ENCODE assay signal across 21 cellular contexts in genomic region chr10:99529483-99530107, GRCh38. TPM values are rescaled to one million over a fixed set of nuclear protein-coding genes. Genes with fewer than 3 reads are reported as not detected.
DNase-seq lines count a peak whose midpoint lies in the region; ATAC-seq, FAIRE-seq and TF ChIP-seq lines count a peak whose summit lies in the region.
"Had no signal": no experiment of that assay in that cellular context is flagged by ENCODE, and none has a peak within 500 bp of the region (broad histone marks: within the 10 kb centered on the region; RNA-seq: fewer than 3 reads in every experiment).

No MANE protein-coding gene starts in this region.

- H3K36me3 ChIP-seq in K562 (ENCODE audit: control insufficient read depth, insufficient read depth, low read length) (no peaks in the 10 kb centered on the region), muscle layer of colon (ENCODE audit: insufficient read depth, low read length) (no peaks in the 10 kb centered on the region), stomach (no peaks in the 10 kb centered on the region)
- H3K36me3 ChIP-seq: MG63, thyroid gland had no signal

- 31% methylated on average over 16 of the region's 22 CpGs for whole genome bisulfite sequencing in K562 (ENCODE audit: insufficient coverage, low coverage, missing lambda C conversion rate)
- WGBS in stomach, 5 donors, result 14 to 19% (median 16%) methylated on average over 20 to 22 of the region's 22 CpGs

- H3K9me3 ChIP-seq in K562 (replicated peaks; ENCODE audit: control insufficient read depth, insufficient read depth, low read depth, low read length), result no peaks in the 10 kb centered on the region; the same call in 1 of the 2 replicates
- H3K9me3 ChIP-seq in muscle layer of colon (ENCODE audit: low read length), result no peaks in the 10 kb centered on the region
- no peaks in the 10 kb centered on the region for H3K9me3 ChIP-seq in stomach
- H3K9me3 ChIP-seq: MG63, thyroid gland had no signal

- TF ChIP-seq EP300 in K562 (IDR thresholded peaks at IDR 0.05; ENCODE audit: low read length), result no peak
- no peak for TF ChIP-seq EP300 in stomach (IDR thresholded peaks at IDR 0.05)

- H3K9me3 Mint-ChIP-seq in activated naive CD8-positive, alpha-beta T cell (ENCODE audit: low read depth), result no peaks in the 10 kb centered on the region
- H3K9me3 Mint-ChIP-seq in activated naive CD8-positive, alpha-beta T cell treated with anti-CD3 and anti-CD28 coated beads for 36 hours, result peaks cover 5% of the 10 kb centered on the region

- peaks cover 0 to 29% of the 10 kb centered on the region in 2 experiments; a peak in 2 of 5 replicates for H3K4me1 ChIP-seq in K562 (replicated peaks in 1 of 2; ENCODE audit: control insufficient read depth in 2 of 2, insufficient read depth in 2 of 2, low read length in 2 of 2)
- H3K4me1 ChIP-seq in muscle layer of colon (ENCODE audit: insufficient read depth, low read length), result peaks cover 30% of the 10 kb centered on the region
- H3K4me1 ChIP-seq in stomach, result peaks cover 7 to 50% (median 32%) of the 10 kb centered on the region in 4 donors

- no TSS peak for BruUV-seq in K562 (replicated peaks; lab: Mats Ljungman, UMichigan)

- no peak for DNase-seq in activated naive CD8-positive, alpha-beta T cell treated with anti-CD3 and anti-CD28 coated beads for 36 hours
- DNase-seq in K562 (ENCODE audit: extremely low read depth in 1 of 4, low spot score in 3 of 4) (no peak), stomach (no peak), NCI-H82 (lab: John Stamatoyannopoulos, UW) (no peak)
- no peak for DNase-seq in stimulated activated naive CD4-positive, alpha-beta T cell (lab: John Stamatoyannopoulos, UW)
- DNase-seq in stimulated activated CD4-positive, alpha-beta T cell treated with anti-CD3 and anti-CD28 coated beads, Interleukin-12 subunit alpha, Interleukin-12 subunit beta, amount 100 ng/mL, for 4 hours, result no peak
- DNase-seq: activated CD4-positive, alpha-beta T cell treated with anti-CD3 and anti-CD28 coated beads, Interleukin-2, amount 50 U/mL, for 48 hours; activated T-cell treated with anti-CD3 and anti-CD28 coated beads, Interleukin-2, amount 50 U/mL, for 1 hour; cerebellar nuclear complex; MG63; NCI-H187; PC-3; stimulated activated CD4-positive, alpha-beta T cell treated with anti-CD3 and anti-CD28 coated beads, Interleukin-4, amount 100 ng/mL, for 1 hour; stimulated activated CD8-positive, alpha-beta memory T cell treated with anti-CD3 and anti-CD28 coated beads, Interleukin-4, amount 100 ng/mL, for 48 hours; thyroid gland had no signal

- peaks cover 3% of the 10 kb centered on the region for H3K36me3 Mint-ChIP-seq in activated naive CD8-positive, alpha-beta T cell
- peaks cover 2% of the 10 kb centered on the region for H3K36me3 Mint-ChIP-seq in activated naive CD8-positive, alpha-beta T cell treated with anti-CD3 and anti-CD28 coated beads for 36 hours

- intact Hi-C loops in K562 (cut with micrococcal nuclease), result no loop called here
- intact Hi-C loops in stomach (cut with DNase I; ENCODE audit: low total_unique reads), result no loop called here

- H3K9ac ChIP-seq in K562 (ENCODE audit: insufficient read depth in 1 of 2, low read depth in 2 of 2, low read length in 2 of 2) (no peak overlapping the region), muscle layer of colon (ENCODE audit: low read length) (peak overlapping the region; percentile 97)

- H3K27me3 ChIP-seq in K562 (ENCODE audit: control insufficient read depth in 2 of 2, insufficient read depth in 2 of 2, low read length in 2 of 2), result peaks cover 25 to 69% of the 10 kb centered on the region in 2 experiments; a peak in 4 of 5 replicates
- H3K27me3 ChIP-seq in muscle layer of colon (ENCODE audit: control insufficient read depth in 1 of 2, insufficient read depth in 2 of 2, low read length in 2 of 2), result peaks cover 0 to 13% of the 10 kb centered on the region in 2 donors
- H3K27me3 ChIP-seq in stomach, result peaks cover 57 to 100% (median 94%) of the 10 kb centered on the region in 3 donors
- H3K27me3 ChIP-seq: MG63 had no signal

- in situ Hi-C loops in K562 (cut with MboI), result no loop called here

- H3K27ac Mint-ChIP-seq in activated naive CD8-positive, alpha-beta T cell, result no peak overlapping the region
- no peak overlapping the region for H3K27ac Mint-ChIP-seq in activated naive CD8-positive, alpha-beta T cell treated with anti-CD3 and anti-CD28 coated beads for 36 hours

- POLR2A ChIA-PET in K562 (lab: Yijun Ruan, JAX), result no interaction called here

- H3K4me3 ChIP-seq in K562, result no peak overlapping the region
- H3K4me3 ChIP-seq in muscle layer of colon (ENCODE audit: low read depth in 1 of 2, low read length in 2 of 2), result peak overlapping the region; percentile 79 to 95
- no peak overlapping the region for H3K4me3 ChIP-seq in stomach
- H3K4me3 ChIP-seq: MG63, thyroid gland had no signal

- 0 out of 2 replicates have a peak, but pooled peaks cover 3% of the 10 kb centered on the region for H4K20me1 ChIP-seq in K562 (replicated peaks; ENCODE audit: control insufficient read depth, insufficient read depth, low read length)

- H3K9me1 ChIP-seq in K562 (ENCODE audit: control insufficient read depth, insufficient read depth, low read length), result no peaks in the 10 kb centered on the region

- FAIRE-seq in K562 (lab: Jason Lieb, UNC), result no peak
- FAIRE-seq: frontal cortex, HepG2 had no signal

- peak overlapping the region; percentile 4 for H3K4me3 Mint-ChIP-seq in activated naive CD8-positive, alpha-beta T cell
- no peak overlapping the region for H3K4me3 Mint-ChIP-seq in activated naive CD8-positive, alpha-beta T cell treated with anti-CD3 and anti-CD28 coated beads for 36 hours

- ATAC-seq in K562, result no peak
- ATAC-seq: HepG2, PC-3, sciatic nerve had no signal

- no peaks in the 10 kb centered on the region for H3K79me2 ChIP-seq in K562 (ENCODE audit: control insufficient read depth, insufficient read depth, low read length)

- no peak for TF ChIP-seq RAD21 in K562 (CRISPR knock-in tag; conservative IDR thresholded peaks at IDR 0.05 in 1 of 2, IDR thresholded peaks at IDR 0.05 in 1 of 2)

- CTCF ChIA-PET in K562 (lab: Yijun Ruan, JAX; ENCODE audit: low intra/inter-chr PET ratio), result no interaction called here

- H3K27ac ChIP-seq in K562 (ENCODE audit: extremely low read depth, low read depth, low read length), result no peak overlapping the region
- H3K27ac ChIP-seq in muscle layer of colon (ENCODE audit: low read depth, low read length), result peak overlapping the region; percentile 95
- H3K27ac ChIP-seq in stomach, result peak overlapping the region; percentile 23 to 65 (median 47)
- H3K27ac ChIP-seq: thyroid gland had no signal

- H2AFZ ChIP-seq in K562 (ENCODE audit: low read depth, low read length), result no peak overlapping the region

- peaks cover 71% of the 10 kb centered on the region for H3K27me3 Mint-ChIP-seq in activated naive CD8-positive, alpha-beta T cell
- peaks cover 99% of the 10 kb centered on the region for H3K27me3 Mint-ChIP-seq in activated naive CD8-positive, alpha-beta T cell treated with anti-CD3 and anti-CD28 coated beads for 36 hours

- TF ChIP-seq POLR2A in K562 (conservative IDR thresholded peaks at IDR 0.05), result no peak
- TF ChIP-seq POLR2A in stomach (IDR thresholded peaks at IDR 0.05), result no peak

- no peak overlapping the region for H3K4me2 ChIP-seq in K562 (ENCODE audit: insufficient read depth, low read length)

- no peak for TF ChIP-seq CTCF in K562 (IDR thresholded peaks at IDR 0.05 in 2 of 3, conservative IDR thresholded peaks at IDR 0.05 in 1 of 3; ENCODE audit: insufficient read depth in 2 of 3, low read depth in 1 of 3, low read length in 3 of 3)
- TF ChIP-seq CTCF in stomach (IDR thresholded peaks at IDR 0.05), result no peak

- H3K4me1 Mint-ChIP-seq in activated naive CD8-positive, alpha-beta T cell (ENCODE audit: low read depth), result peaks cover 56% of the 10 kb centered on the region
- H3K4me1 Mint-ChIP-seq in activated naive CD8-positive, alpha-beta T cell treated with anti-CD3 and anti-CD28 coated beads for 36 hours, result peaks cover 28% of the 10 kb centered on the region

TF ChIP-seq in K562, 482 proteins besides CTCF, POLR2A, EP300 and RAD21 (continues in another document):
- TF ChIP-seq, protein P1, sequence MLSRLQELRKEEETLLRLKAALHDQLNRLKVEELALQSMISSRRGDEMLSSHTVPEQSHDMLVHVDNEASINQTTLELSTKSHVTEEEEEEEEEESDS (CRISPR knock-in tag; IDR thresholded peaks at IDR 0.05), result no peak
- TF ChIP-seq, protein P2, sequence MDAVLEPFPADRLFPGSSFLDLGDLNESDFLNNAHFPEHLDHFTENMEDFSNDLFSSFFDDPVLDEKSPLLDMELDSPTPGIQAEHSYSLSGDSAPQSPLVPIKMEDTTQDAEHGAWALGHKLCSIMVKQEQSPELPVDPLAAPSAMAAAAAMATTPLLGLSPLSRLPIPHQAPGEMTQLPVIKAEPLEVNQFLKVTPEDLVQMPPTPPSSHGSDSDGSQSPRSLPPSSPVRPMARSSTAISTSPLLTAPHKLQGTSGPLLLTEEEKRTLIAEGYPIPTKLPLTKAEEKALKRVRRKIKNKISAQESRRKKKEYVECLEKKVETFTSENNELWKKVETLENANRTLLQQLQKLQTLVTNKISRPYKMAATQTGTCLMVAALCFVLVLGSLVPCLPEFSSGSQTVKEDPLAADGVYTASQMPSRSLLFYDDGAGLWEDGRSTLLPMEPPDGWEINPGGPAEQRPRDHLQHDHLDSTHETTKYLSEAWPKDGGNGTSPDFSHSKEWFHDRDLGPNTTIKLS (IDR thresholded peaks at IDR 0.05; ENCODE audit: borderline replicate concordance, low read depth), result no peak
- peak; percentile 2 for TF ChIP-seq ZFP36 (IDR thresholded peaks at IDR 0.05; ENCODE audit: low read depth, low read length, partially characterized antibody)

RNA-seq across cellular contexts. Expression of gene NKX2-3, which starts 3.1 kb away (rescaled TPM):
- total RNA-seq in activated naive CD8-positive, alpha-beta T cell treated with anti-CD3 and anti-CD28 coated beads for 36 hours, result not detected
- not detected in 2 replicates for total RNA-seq in K562 (2011; cell fraction: chromatin; rRNA removed; ENCODE audit: low replicate concordance)
- not detected in 2 replicates for total RNA-seq in K562 (2011; cell fraction: nucleolus; rRNA removed)
- not detected in 2 replicates for total RNA-seq in K562 (2011; cell fraction: nucleoplasm; rRNA removed)
- total RNA-seq in K562 (2014; rRNA removed), result not detected in 2 replicates
- not detected in 2 replicates for total RNA-seq in K562 (2014; rRNA removed; fragmentation: Illumina TruSeq; extraction: Trizol)
- total RNA-seq in K562 (2015; rRNA removed; fragmentation: Illumina TruSeq; extraction: Trizol), result not detected in 2 replicates
- total RNA-seq in K562 (2021), result not detected in 2 replicates
- not detected in 2 replicates for polyA plus RNA-seq in K562 (2011; rRNA removed)
- not detected in 2 replicates for polyA plus RNA-seq in K562 (2011; cell fraction: cytosol; rRNA removed)
- polyA plus RNA-seq in K562 (2011; cell fraction: nucleus; rRNA removed), result not detected in 2 replicates
- not detected in 2 replicates for polyA plus RNA-seq in K562 (2012)
- not detected in 2 replicates for polyA plus RNA-seq in K562 (2014; fragmentation: Illumina TruSeq; extraction: Trizol)
- polyA plus RNA-seq in K562 (2014; fragmentation: Nextera tagmentation; extraction: Ambion mirVana), result not detected
- not detected in 2 replicates for polyA plus RNA-seq in K562 (2014; rRNA removed)
- not detected in 2 replicates for polyA minus RNA-seq in K562 (2011; rRNA and poly(A)+ RNA removed)
- not detected in 2 replicates for polyA minus RNA-seq in K562 (2011; cell fraction: cytosol; rRNA and poly(A)+ RNA removed)
- not detected in 2 replicates for polyA minus RNA-seq in K562 (2011; cell fraction: nucleus; rRNA and poly(A)+ RNA removed)
- 1 to 10 TPM in 3 of 5 donors, under 1 TPM in 1, not detected in 1; 0.45 to 5.8 (median 1.9) TPM for total RNA-seq in stomach
- 1 to 10 TPM; 1.0 to 3.2 (median 1.1) TPM for polyA plus RNA-seq in stomach
- total RNA-seq: HepG2, lower leg skin, sciatic nerve had no signal
- polyA plus RNA-seq: HepG2 had no signal

Comparison
In these comparisons a context has a peak if more than half of its experiments do, and no peak if none do; other contexts are left out.
1. H3K4me3 ChIP-seq: peak in muscle layer of colon (2 of 2); none in K562 (single experiment) and stomach (0 of 4).